In the genomic region with DNA sequence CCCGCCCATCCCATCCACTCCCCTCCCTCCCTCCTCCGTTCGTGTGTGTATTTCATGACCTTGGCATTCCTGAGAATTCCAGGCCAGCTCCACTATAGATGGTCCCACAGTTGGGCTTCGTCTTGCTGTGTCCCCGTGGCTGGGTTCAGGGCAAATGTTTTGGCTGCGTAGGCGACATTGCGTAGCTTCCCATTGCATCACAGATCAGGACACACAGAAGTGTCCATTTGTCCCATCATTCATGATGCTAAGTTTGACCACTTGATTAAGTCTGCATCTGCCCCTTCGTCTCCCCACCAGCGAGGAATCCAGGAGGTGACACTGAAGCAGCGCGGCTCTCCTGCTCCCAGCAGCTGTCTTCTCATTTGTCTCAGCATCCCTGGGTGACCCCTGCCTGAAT, we compare ENCODE assay signal across 35 cellular contexts. TPM values are rescaled to one million over a fixed set of nuclear protein-coding genes. Genes with fewer than 3 reads are reported as not detected.
"Had no signal": no experiment of that assay in that cellular context is flagged by ENCODE, and none has a peak within 500 bp of the region (broad histone marks: within the 10 kb centered on the region; RNA-seq: fewer than 3 reads in every experiment).

No MANE protein-coding gene starts in this region.

- H3K4me1 Mint-ChIP-seq: activated CD4-positive, alpha-beta memory T cell treated with anti-CD3 and anti-CD28 coated beads, Interleukin-2, amount 10 ng/mL, durations not matched to agents 7 days and 5 days; activated CD8-positive, alpha-beta memory T cell treated with anti-CD3 and anti-CD28 coated beads, Interleukin-2, amount 10 ng/mL, durations not matched to agents 7 days and 5 days; activated naive CD4-positive, alpha-beta T cell treated with anti-CD3 and anti-CD28 coated beads, Interleukin-2, amount 10 ng/mL, durations not matched to agents 7 days and 5 days had no signal

- H3K9me3 Mint-ChIP-seq: activated CD4-positive, alpha-beta memory T cell treated with anti-CD3 and anti-CD28 coated beads, Interleukin-2, amount 10 ng/mL, durations not matched to agents 7 days and 5 days; activated naive CD4-positive, alpha-beta T cell treated with anti-CD3 and anti-CD28 coated beads, Interleukin-2, amount 10 ng/mL, durations not matched to agents 7 days and 5 days; activated naive CD8-positive, alpha-beta T cell treated with anti-CD3 and anti-CD28 coated beads, Interleukin-2, amount 50 U/mL, for 24 hours had no signal

- H3K27ac ChIP-seq: ascending aorta, PC-9, RWPE1, WERI-Rb-1 had no signal

- H3K4me2 ChIP-seq: PC-9 had no signal

- H3K9me3 ChIP-seq: ascending aorta had no signal

- H3K27ac Mint-ChIP-seq: activated CD4-positive, alpha-beta memory T cell treated with anti-CD3 and anti-CD28 coated beads, Interleukin-2, amount 10 ng/mL, durations not matched to agents 7 days and 5 days; activated CD8-positive, alpha-beta memory T cell treated with anti-CD3 and anti-CD28 coated beads, Interleukin-2, amount 10 ng/mL, durations not matched to agents 7 days and 5 days; activated naive CD4-positive, alpha-beta T cell treated with anti-CD3 and anti-CD28 coated beads, Interleukin-2, amount 10 ng/mL, durations not matched to agents 7 days and 5 days; activated naive CD8-positive, alpha-beta T cell; activated naive CD8-positive, alpha-beta T cell treated with anti-CD3 and anti-CD28 coated beads, Interleukin-2, amount 50 U/mL, for 24 hours had no signal

- H3K4me3 ChIP-seq: ascending aorta, MG63, PC-9 had no signal

- DNase-seq: activated CD4-positive, alpha-beta memory T cell treated with anti-CD3 and anti-CD28 coated beads, Interleukin-2, amount 10 ng/mL, durations not matched to agents 7 days and 5 days; activated CD4-positive, alpha-beta T cell treated with anti-CD3 and anti-CD28 coated beads for 1 hour; activated CD4-positive, alpha-beta T cell treated with anti-CD3 and anti-CD28 coated beads for 48 hours; activated CD4-positive, CD25-positive, alpha-beta regulatory T cell; activated CD8-positive, alpha-beta memory T cell treated with anti-CD3 and anti-CD28 coated beads for 24 hours; activated CD8-positive, alpha-beta memory T cell treated with anti-CD3 and anti-CD28 coated beads, Interleukin-2, amount 10 ng/mL, durations not matched to agents 7 days and 5 days; activated CD8-positive, alpha-beta memory T cell treated with anti-CD3 and anti-CD28 coated beads, Interleukin-2, amount 50 U/mL, for 48 hours; activated effector memory CD4-positive, alpha-beta T cell treated with Interleukin-2 at 50 U/mL for 16 hours; activated naive CD4-positive, alpha-beta T cell treated with anti-CD3 and anti-CD28 coated beads, Interleukin-2, amount 10 ng/mL, durations not matched to agents 7 days and 5 days; activated naive CD8-positive, alpha-beta T cell treated with anti-CD3 and anti-CD28 coated beads, Interleukin-2, amount 50 U/mL, for 24 hours; activated T-cell treated with anti-CD3 and anti-CD28 coated beads, Interleukin-2, amount 50 U/mL, for 48 hours; amniotic stem cell; Kasumi-1; KG1; MG63; NCI-H1048; NCI-H1105 treated with DMSO at 0.1 percent for 48 hours; NCI-H1436; NCI-H1694; NCI-H1930; NCI-H345; NCI-H526; NCI-H748 treated with DMSO at 0.1 percent for 48 hours; PC-9; SW 1271; T-helper 1 cell; T-helper 2 cell; T-helper 9 cell; WERI-Rb-1 had no signal

- H3K27me3 Mint-ChIP-seq: activated CD4-positive, alpha-beta memory T cell treated with anti-CD3 and anti-CD28 coated beads, Interleukin-2, amount 10 ng/mL, durations not matched to agents 7 days and 5 days; activated CD8-positive, alpha-beta memory T cell treated with anti-CD3 and anti-CD28 coated beads, Interleukin-2, amount 10 ng/mL, durations not matched to agents 7 days and 5 days; activated naive CD4-positive, alpha-beta T cell treated with anti-CD3 and anti-CD28 coated beads, Interleukin-2, amount 10 ng/mL, durations not matched to agents 7 days and 5 days; activated naive CD8-positive, alpha-beta T cell; activated naive CD8-positive, alpha-beta T cell treated with anti-CD3 and anti-CD28 coated beads, Interleukin-2, amount 50 U/mL, for 24 hours had no signal

- H3K4me1 ChIP-seq: ascending aorta had no signal

- H3K4me3 Mint-ChIP-seq: activated CD4-positive, alpha-beta memory T cell treated with anti-CD3 and anti-CD28 coated beads, Interleukin-2, amount 10 ng/mL, durations not matched to agents 7 days and 5 days; activated CD8-positive, alpha-beta memory T cell treated with anti-CD3 and anti-CD28 coated beads, Interleukin-2, amount 10 ng/mL, durations not matched to agents 7 days and 5 days; activated naive CD4-positive, alpha-beta T cell treated with anti-CD3 and anti-CD28 coated beads, Interleukin-2, amount 10 ng/mL, durations not matched to agents 7 days and 5 days; activated naive CD8-positive, alpha-beta T cell; activated naive CD8-positive, alpha-beta T cell treated with anti-CD3 and anti-CD28 coated beads, Interleukin-2, amount 50 U/mL, for 24 hours had no signal

- ATAC-seq: activated CD8-positive, alpha-beta memory T cell treated with anti-CD3 and anti-CD28 coated beads, Interleukin-2, amount 10 ng/mL, durations not matched to agents 7 days and 5 days; activated naive CD8-positive, alpha-beta T cell treated with anti-CD3 and anti-CD28 coated beads, Interleukin-2, amount 50 U/mL, for 24 hours; Right ventricle myocardium inferior had no signal

- H2AFZ ChIP-seq: PC-9 had no signal

- H3K27me3 ChIP-seq: ascending aorta, MG63 had no signal

- FAIRE-seq: RCC 7860 had no signal

RNA-seq across cellular contexts. Expression of a gene that starts 38.6 kb away (rescaled TPM):
- total RNA-seq: activated CD8-positive, alpha-beta memory T cell treated with anti-CD3 and anti-CD28 coated beads, Interleukin-2, amount 10 ng/mL, durations not matched to agents 7 days and 5 days; OCI-LY7 had no signal
